In genomic region chr11:65027213-65028067, GRCh38 we compare ENCODE assay signal across 8 cellular contexts. TPM values are rescaled to one million over a fixed set of nuclear protein-coding genes. Genes with fewer than 3 reads are reported as not detected.
DNase-seq lines count a peak whose midpoint lies in the region; ATAC-seq and TF ChIP-seq lines count a peak whose summit lies in the region.

Gene SNX15 (plus strand): TSS chr11:65027439. CDS start chr11:65027538, 99 bp downstream.

- H3K9ac ChIP-seq in smooth muscle cell (ENCODE audit: low read depth), result peak within 1 kb of the TSS; percentile 42

- peak within 1 kb of the TSS; percentile 85 for H3K4me2 ChIP-seq in smooth muscle cell

- H3K79me2 ChIP-seq in smooth muscle cell (ENCODE audit: low read depth), result peaks cover 6% of the 10 kb centered on the region

- H3K27me3 ChIP-seq in AG04450 (ENCODE audit: control insufficient read depth, insufficient read depth, low read length), result no peaks in the 10 kb centered on the region
- H3K27me3 ChIP-seq in breast epithelium, result no peaks in the 10 kb centered on the region
- H3K27me3 ChIP-seq in smooth muscle cell (ENCODE audit: low read depth), result no peaks in the 10 kb centered on the region

- H3K27ac ChIP-seq in AG04450 (ENCODE audit: low read depth, low read length), result peak within 1 kb of the TSS; percentile 62
- peak within 1 kb of the TSS; percentile 89 for H3K27ac ChIP-seq in VCaP
- peak within 1 kb of the TSS; percentile 87 to 91 for H3K27ac ChIP-seq in breast epithelium
- H3K27ac ChIP-seq in smooth muscle cell (ENCODE audit: low read depth), result peak within 1 kb of the TSS; percentile 57

- no peaks in the 10 kb centered on the region for H3F3A ChIP-seq in smooth muscle cell (ENCODE audit: low read depth)

- 2% methylated on average over 43 of the region's 51 CpGs for WGBS in smooth muscle cell (ENCODE audit: low lambda C conversion rate)

- no peaks in the 10 kb centered on the region for H3K4me1 ChIP-seq in breast epithelium
- H3K4me1 ChIP-seq in smooth muscle cell (ENCODE audit: low read depth), result peaks cover 5% of the 10 kb centered on the region

- H3K4me3 ChIP-seq in AG04450 (ENCODE audit: low read depth, low read length) (peak within 1 kb of the TSS; percentile 76), breast epithelium (peak within 1 kb of the TSS; percentile 61 to 76 (median 62)), smooth muscle cell (peak within 1 kb of the TSS; percentile 68)

- intact Hi-C loops in breast epithelium (cut with DNase I; ENCODE audit: low total_unique reads), result no loop called here

- peak within 1 kb of the TSS; percentile 95 for H2AFZ ChIP-seq in smooth muscle cell (ENCODE audit: low read depth)

- TF ChIP-seq CTCF in AG04450 (IDR thresholded peaks at IDR 0.05; ENCODE audit: low read depth, low read length), result peak; percentile 63
- TF ChIP-seq CTCF in VCaP (conservative IDR thresholded peaks at IDR 0.05), result peak; percentile 87
- peak; percentile 64 to 79 (median 68) for TF ChIP-seq CTCF in breast epithelium (IDR thresholded peaks at IDR 0.05)
- peak; percentile 89 for TF ChIP-seq CTCF in smooth muscle cell (IDR thresholded peaks at IDR 0.05; ENCODE audit: borderline replicate concordance, insufficient read depth, poor library complexity, severe bottlenecking)

- CTCF ChIA-PET in AG04450 (lab: Charles Lee), result interaction anchor here (0.7 to 1.9 kb wide), 4 partner anchors 10 to 13 kb away, joined by 4 to 8 read pairs (median 5); partner anchors contain the start of gene ARL2

- peak; percentile 57 for TF ChIP-seq POLR2A in breast epithelium (IDR thresholded peaks at IDR 0.05)

- no peaks in the 10 kb centered on the region for H4K20me1 ChIP-seq in smooth muscle cell (ENCODE audit: low read depth)

- H3K36me3 ChIP-seq in breast epithelium (no peaks in the 10 kb centered on the region), smooth muscle cell (ENCODE audit: low read depth) (no peaks in the 10 kb centered on the region)

- DNase-seq in AG04450 (ENCODE audit: low read depth, low spot score) (peak; percentile 92), NCI-H2196 (lab: John Stamatoyannopoulos, UW; ENCODE audit: unreplicated experiment) (peak; percentile 94), breast epithelium (ENCODE audit: low spot score in 2 of 2) (peak; percentile 91), iPS-NIHi11 (ENCODE audit: low spot score) (peak; percentile 94), smooth muscle cell (lab: John Stamatoyannopoulos, UW; ENCODE audit: unreplicated experiment) (peak; percentile 92)

- POLR2A ChIA-PET in AG04450 (lab: Yijun Ruan, JAX), result interaction anchor here (0.6 to 1.1 kb wide), 2 partner anchors 14 to 108 kb away, joined by 3 read pairs; partner anchors contain the start of gene SAC3D1

- peak; percentile 86 for ATAC-seq in GM18870 (IDR thresholded peaks at IDR 0.05; ENCODE audit: unreplicated experiment)
- peak; percentile 85 for ATAC-seq in HG03135 (IDR thresholded peaks at IDR 0.05; ENCODE audit: unreplicated experiment)

- H3K9me3 ChIP-seq in AG04450 (ENCODE audit: control insufficient read depth, insufficient read depth, low read length) (no peaks in the 10 kb centered on the region), breast epithelium (no peaks in the 10 kb centered on the region), smooth muscle cell (replicated peaks; ENCODE audit: low read depth) (no peaks in the 10 kb centered on the region)

RNA-seq across cellular contexts. Expression of gene SNX15, which starts in this region (rescaled TPM):
- polyA plus RNA-seq in AG04450 (2011; rRNA removed) (8.0 and 10.5 TPM in 2 replicates), smooth muscle cell (24.7 and 25.1 TPM in 2 replicates)
- 1.3 and 3.6 TPM in 2 replicates for polyA minus RNA-seq in AG04450 (2011; rRNA and poly(A)+ RNA removed)
- total RNA-seq in breast epithelium (10 to 100 TPM; 17.0 to 22.7 (median 17.1) TPM), smooth muscle cell (9.4 and 14.8 TPM in 2 replicates)

Comparison
In these comparisons a context has a peak if more than half of its experiments do, and no peak if none do; other contexts are left out.
1. Peak in every context shown above with its lines: DNase-seq, ATAC-seq, H3K4me3 ChIP-seq and H3K27ac ChIP-seq.